ENCODE assay signal across 27 cellular contexts in genomic region chr2:147872967-147873366, GRCh38.
"Had no signal": no experiment of that assay in that cellular context is flagged by ENCODE, and none has a peak within 500 bp of the region (broad histone marks: within the 10 kb centered on the region; RNA-seq: fewer than 3 reads in every experiment).

No MANE protein-coding gene starts in this region.

- H3K9me3 Mint-ChIP-seq: dendritic cell treated with granulocyte-macrophage colony-stimulating factor and Interleukin-4, amounts not matched to agents 40 ng/mL and 50 ng/mL, for 4 days; effector memory CD8-positive, alpha-beta T cell; endodermal cell; immature natural killer cell had no signal

- H3K27me3 ChIP-seq: colonic mucosa, esophagus squamous epithelium, foreskin keratinocyte, gastroesophageal sphincter, heart left ventricle, hepatocyte, left lung had no signal

- H3K4me2 ChIP-seq: hepatocyte had no signal

- H3K27ac Mint-ChIP-seq: dendritic cell treated with granulocyte-macrophage colony-stimulating factor and Interleukin-4, amounts not matched to agents 40 ng/mL and 50 ng/mL, for 4 days; effector memory CD8-positive, alpha-beta T cell; endodermal cell; immature natural killer cell; mesothelial cell of epicardium; naive B cell had no signal

- H3K9me3 ChIP-seq: colonic mucosa, esophagus squamous epithelium, gastroesophageal sphincter, heart left ventricle, left lung, lower lobe of right lung, mucosa of descending colon had no signal

- ATAC-seq: effector memory CD8-positive, alpha-beta T cell; esophagus mucosa; foreskin keratinocyte; gastroesophageal sphincter; heart left ventricle; left cardiac atrium; left lung; left ventricle myocardium superior; lower lobe of right lung; mucosa of descending colon had no signal

- H3K4me1 ChIP-seq: colonic mucosa, left lung had no signal

- H3K4me3 Mint-ChIP-seq: dendritic cell treated with granulocyte-macrophage colony-stimulating factor and Interleukin-4, amounts not matched to agents 40 ng/mL and 50 ng/mL, for 4 days; effector memory CD8-positive, alpha-beta T cell; endodermal cell; immature natural killer cell; mesothelial cell of epicardium; naive B cell had no signal

- H3K4me3 ChIP-seq: colonic mucosa, esophagus squamous epithelium, gastroesophageal sphincter, heart left ventricle, hepatocyte, left lung, lower lobe of right lung, mucosa of descending colon had no signal

- H3K27ac ChIP-seq: colonic mucosa, epithelial cell of prostate, esophagus squamous epithelium, foreskin keratinocyte, gastroesophageal sphincter, heart left ventricle, hepatocyte, left lung, lower lobe of right lung had no signal

- H3K36me3 ChIP-seq: colonic mucosa, esophagus squamous epithelium, gastroesophageal sphincter, heart left ventricle, left lung, lower lobe of right lung had no signal

- H3K36me3 Mint-ChIP-seq: immature natural killer cell, naive B cell had no signal

- FAIRE-seq: endometrium, frontal cortex, keratinocyte had no signal

- H2AFZ ChIP-seq: hepatocyte had no signal

- H3K27me3 Mint-ChIP-seq: dendritic cell treated with granulocyte-macrophage colony-stimulating factor and Interleukin-4, amounts not matched to agents 40 ng/mL and 50 ng/mL, for 4 days; naive B cell had no signal

- DNase-seq: colonic mucosa; cortex of kidney; effector CD8-positive, alpha-beta T cell; effector memory CD8-positive, alpha-beta T cell; endodermal cell; erythroblast; esophagus squamous epithelium; foreskin keratinocyte; heart left ventricle; hypothalamus; immature natural killer cell; left cardiac atrium; left lung; left ventricle myocardium superior; lower lobe of right lung; mesenchymal stem cell; mucosa of descending colon; naive B cell had no signal
